Comparison of ENCODE assay signal across 9 cellular contexts in the genomic region with DNA sequence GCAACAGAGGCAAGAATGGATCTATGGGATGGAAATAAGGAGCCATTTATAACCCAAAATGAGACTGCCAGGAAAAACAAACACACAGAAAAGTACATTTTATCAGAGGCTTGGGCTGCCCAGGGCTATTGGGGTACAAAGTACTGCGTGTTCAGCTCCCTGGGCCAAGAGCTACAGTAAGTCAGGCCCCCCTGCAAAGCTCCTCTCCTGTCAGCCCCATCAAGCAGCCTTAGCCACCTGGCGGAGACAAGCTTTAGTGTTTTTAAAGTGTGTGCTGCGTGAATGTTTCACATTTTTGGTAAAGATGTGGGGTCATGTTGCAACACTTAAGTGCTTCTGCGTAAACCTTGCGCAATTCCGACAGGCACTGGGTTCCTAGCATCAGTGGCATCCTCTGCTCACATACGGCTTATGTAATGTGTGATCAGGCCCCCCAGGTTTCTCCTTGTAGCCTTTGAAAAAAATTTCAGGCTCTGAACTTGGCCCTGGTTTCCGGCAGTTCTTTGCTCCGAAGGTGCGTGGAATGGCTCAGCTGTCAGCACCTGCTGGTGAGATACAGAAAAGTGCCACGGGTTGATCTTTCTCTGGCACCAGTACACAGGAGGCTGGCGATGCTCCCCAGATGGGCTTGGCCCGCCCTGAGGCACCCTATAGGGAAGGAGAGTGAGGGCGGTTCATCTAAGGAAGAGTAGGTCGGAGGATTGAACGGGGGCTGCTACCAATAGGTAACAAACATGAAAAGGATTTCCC.
DNase-seq lines count a peak whose midpoint lies in the region; ATAC-seq and TF ChIP-seq lines count a peak whose summit lies in the region.
"Had no signal": no experiment of that assay in that cellular context is flagged by ENCODE, and none has a peak within 500 bp of the region (broad histone marks: within the 10 kb centered on the region; RNA-seq: fewer than 3 reads in every experiment).

No MANE protein-coding gene starts in this region.

- H3K4me3 Mint-ChIP-seq in chondrocyte (ENCODE audit: unreplicated experiment): peak overlapping the region; percentile 20
- H3K4me3 Mint-ChIP-seq: activated naive CD8-positive, alpha-beta T cell treated with anti-CD3 and anti-CD28 coated beads, Interleukin-2, amount 10 ng/mL, durations not matched to agents 7 days and 5 days had no signal

- peaks cover 24% of the 10 kb centered on the region for H3K4me1 Mint-ChIP-seq in chondrocyte (ENCODE audit: low read depth)
- H3K4me1 Mint-ChIP-seq: activated naive CD8-positive, alpha-beta T cell treated with anti-CD3 and anti-CD28 coated beads, Interleukin-2, amount 10 ng/mL, durations not matched to agents 7 days and 5 days had no signal

- no peak for DNase-seq in AG09319 (ENCODE audit: extremely low read depth, low read depth)
- peak; percentile 94 for DNase-seq in NCI-H2029 treated with DMSO at 0.1 percent for 48 hours (lab: John Stamatoyannopoulos, UW)
- DNase-seq in chondrocyte (ENCODE audit: low spot score): no peak
- peak; percentile 71 for DNase-seq in mucosa of gallbladder (ENCODE audit: low spot score)
- no peak for DNase-seq in germinal center (ENCODE audit: low spot score)
- no peak for DNase-seq in putamen (ENCODE audit: low spot score)
- DNase-seq: activated naive CD8-positive, alpha-beta T cell treated with anti-CD3 and anti-CD28 coated beads, Interleukin-2, amount 10 ng/mL, durations not matched to agents 7 days and 5 days had no signal

- TF ChIP-seq CTCF in AG09319 (IDR thresholded peaks at IDR 0.05; ENCODE audit: low read depth, low read length): peak; percentile 0
- TF ChIP-seq CTCF in chondrocyte (IDR thresholded peaks at IDR 0.05): peak; percentile 70

- H3K9me3 Mint-ChIP-seq in chondrocyte (ENCODE audit: low read depth): no peaks in the 10 kb centered on the region
- H3K9me3 Mint-ChIP-seq: activated naive CD8-positive, alpha-beta T cell treated with anti-CD3 and anti-CD28 coated beads, Interleukin-2, amount 10 ng/mL, durations not matched to agents 7 days and 5 days had no signal

- no peaks in the 10 kb centered on the region for H3K27me3 Mint-ChIP-seq in chondrocyte (ENCODE audit: low read depth)
- H3K27me3 Mint-ChIP-seq: activated naive CD8-positive, alpha-beta T cell treated with anti-CD3 and anti-CD28 coated beads, Interleukin-2, amount 10 ng/mL, durations not matched to agents 7 days and 5 days had no signal

- ATAC-seq in HG03460 (IDR thresholded peaks at IDR 0.05; ENCODE audit: unreplicated experiment): no peak
- no peak for ATAC-seq in GM18861 (IDR thresholded peaks at IDR 0.05; ENCODE audit: unreplicated experiment)

- no peaks in the 10 kb centered on the region for H3K36me3 Mint-ChIP-seq in chondrocyte (ENCODE audit: low read depth)
- H3K36me3 Mint-ChIP-seq: activated naive CD8-positive, alpha-beta T cell treated with anti-CD3 and anti-CD28 coated beads, Interleukin-2, amount 10 ng/mL, durations not matched to agents 7 days and 5 days had no signal

- H3K27ac Mint-ChIP-seq in chondrocyte (ENCODE audit: unreplicated experiment): peak overlapping the region; percentile 78
- H3K27ac Mint-ChIP-seq: activated naive CD8-positive, alpha-beta T cell treated with anti-CD3 and anti-CD28 coated beads, Interleukin-2, amount 10 ng/mL, durations not matched to agents 7 days and 5 days had no signal

Comparison
In these comparisons a context has a peak if more than half of its experiments do, and no peak if none do; other contexts are left out.
1. DNase-seq: peak in NCI-H2029 treated with DMSO at 0.1 percent for 48 hours (single experiment) and mucosa of gallbladder (single experiment); none in AG09319 (single experiment), chondrocyte (single experiment), germinal center (single experiment) and putamen (single experiment).